In the genomic region with DNA sequence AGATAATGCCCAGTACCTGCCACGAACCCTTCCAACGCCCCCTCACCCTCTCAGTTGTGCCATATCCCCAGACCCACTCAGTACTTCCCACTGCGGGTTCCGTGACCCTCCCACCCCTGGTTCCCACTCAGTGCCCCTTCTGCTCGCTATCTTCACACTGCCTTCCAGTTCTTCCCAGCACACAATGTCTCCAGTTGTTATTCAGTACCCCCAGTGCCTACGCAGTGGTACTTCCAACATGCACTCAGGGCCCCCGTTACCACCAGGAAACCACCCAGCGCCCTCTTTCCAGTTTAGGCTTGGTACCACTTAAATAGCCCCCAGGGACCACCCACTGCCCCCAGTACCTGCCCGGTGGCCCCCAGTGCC, we compare ENCODE assay signal across 10 cellular contexts. TPM values are rescaled to one million over a fixed set of nuclear protein-coding genes. Genes with fewer than 3 reads are reported as not detected.
DNase-seq lines count a peak whose midpoint lies in the region; ATAC-seq and TF ChIP-seq lines count a peak whose summit lies in the region.
"Had no signal": no experiment of that assay in that cellular context is flagged by ENCODE, and none has a peak within 500 bp of the region (broad histone marks: within the 10 kb centered on the region; RNA-seq: fewer than 3 reads in every experiment).

No MANE protein-coding gene starts in this region.

- no peaks in the 10 kb centered on the region for H3K36me3 Mint-ChIP-seq in CD14-positive monocyte
- H3K36me3 Mint-ChIP-seq in activated naive CD8-positive, alpha-beta T cell treated with anti-CD3 and anti-CD28 coated beads, Interleukin-2, amount 10 ng/mL, durations not matched to agents 7 days and 5 days, result no peaks in the 10 kb centered on the region
- H3K36me3 Mint-ChIP-seq in natural killer cell, result no peaks in the 10 kb centered on the region

- no peak for ATAC-seq in activated naive CD8-positive, alpha-beta T cell treated with anti-CD3 and anti-CD28 coated beads, Interleukin-2, amount 10 ng/mL, durations not matched to agents 7 days and 5 days (ENCODE audit: low read depth)
- ATAC-seq in natural killer cell (no peak), GM18511 (IDR thresholded peaks at IDR 0.05; ENCODE audit: unreplicated experiment) (no peak)

- H3K4me3 Mint-ChIP-seq in CD14-positive monocyte (peak overlapping the region; percentile 71), natural killer cell (peak overlapping the region; percentile 78)
- peak overlapping the region; percentile 66 for H3K4me3 Mint-ChIP-seq in activated naive CD8-positive, alpha-beta T cell treated with anti-CD3 and anti-CD28 coated beads, Interleukin-2, amount 10 ng/mL, durations not matched to agents 7 days and 5 days

- H3K9me3 Mint-ChIP-seq in CD14-positive monocyte (peaks cover 0 to 3% (median 0%) of the 10 kb centered on the region in 7 donors), natural killer cell (no peaks in the 10 kb centered on the region)
- no peaks in the 10 kb centered on the region for H3K9me3 Mint-ChIP-seq in activated naive CD8-positive, alpha-beta T cell treated with anti-CD3 and anti-CD28 coated beads, Interleukin-2, amount 10 ng/mL, durations not matched to agents 7 days and 5 days

- H3K4me1 Mint-ChIP-seq in CD14-positive monocyte (peaks cover 7% of the 10 kb centered on the region), natural killer cell (peaks cover 18 to 30% of the 10 kb centered on the region in 2 donors)
- peaks cover 9% of the 10 kb centered on the region for H3K4me1 Mint-ChIP-seq in activated naive CD8-positive, alpha-beta T cell treated with anti-CD3 and anti-CD28 coated beads, Interleukin-2, amount 10 ng/mL, durations not matched to agents 7 days and 5 days

- no peak overlapping the region for H3K27ac ChIP-seq in Peyer's patch
- H3K27ac ChIP-seq: PC-9 had no signal

- 0 out of 2 replicates have a peak, but pooled peaks cover 2% of the 10 kb centered on the region for H3K4me1 ChIP-seq in HAP-1
- peaks cover 0 to 12% (median 3%) of the 10 kb centered on the region in 4 donors for H3K4me1 ChIP-seq in Peyer's patch

- H3K27ac Mint-ChIP-seq in CD14-positive monocyte (peak overlapping the region in 1 of 7 donors; percentile 53), natural killer cell (peak overlapping the region in 1 of 2 donors; percentile 92)
- H3K27ac Mint-ChIP-seq in activated naive CD8-positive, alpha-beta T cell treated with anti-CD3 and anti-CD28 coated beads, Interleukin-2, amount 10 ng/mL, durations not matched to agents 7 days and 5 days, result no peak overlapping the region

- intact Hi-C loops in CD14-positive monocyte (cut with micrococcal nuclease) (loop anchor here (1.0 to 2.0 kb wide), 2 partner anchors 132 kb away; no protein-coding TSS in a partner anchor), natural killer cell (cut with micrococcal nuclease) (loop anchor here (1.0 to 5.0 kb wide), 3 partner anchors 18 to 188 kb away; no protein-coding TSS in a partner anchor)

- H3K27me3 ChIP-seq in HAP-1 (ENCODE audit: low read depth), result no peaks in the 10 kb centered on the region
- no peaks in the 10 kb centered on the region for H3K27me3 ChIP-seq in Peyer's patch

- DNase-seq in CD14-positive monocyte (ENCODE audit: low spot score), result no peak
- no peak for DNase-seq in HAP-1 (ENCODE audit: low spot score in 2 of 2)
- no peak for DNase-seq in activated naive CD8-positive, alpha-beta T cell treated with anti-CD3 and anti-CD28 coated beads, Interleukin-2, amount 10 ng/mL, durations not matched to agents 7 days and 5 days
- DNase-seq in natural killer cell, result no peak
- no peak for DNase-seq in DMS 273 (lab: John Stamatoyannopoulos, UW; ENCODE audit: unreplicated experiment)
- no peak for DNase-seq in activated effector memory CD4-positive, alpha-beta T cell treated with Interleukin-2 at 50 U/mL for 16 hours
- no peak for DNase-seq in Peyer's patch

- TF ChIP-seq CTCF in CD14-positive monocyte (IDR thresholded peaks at IDR 0.05) (no peak), natural killer cell (IDR thresholded peaks at IDR 0.05) (no peak), Peyer's patch (IDR thresholded peaks at IDR 0.05) (no peak)

- POLR2A ChIA-PET in activated naive CD8-positive, alpha-beta T cell treated with anti-CD3 and anti-CD28 coated beads, Interleukin-2, amount 10 ng/mL, durations not matched to agents 7 days and 5 days (lab: Charles Lee), result no interaction called here

- H3K4me3 ChIP-seq in HAP-1 (peak overlapping the region; percentile 60; the same call in 1 of the 2 replicates), Peyer's patch (no peak overlapping the region)

- H3K27me3 Mint-ChIP-seq in CD14-positive monocyte (ENCODE audit: low read depth in 3 of 3) (peaks cover 45 to 57% (median 47%) of the 10 kb centered on the region in 3 donors), natural killer cell (ENCODE audit: low read depth in 2 of 2) (peaks cover 0 to 6% of the 10 kb centered on the region in 2 donors)
- H3K27me3 Mint-ChIP-seq in activated naive CD8-positive, alpha-beta T cell treated with anti-CD3 and anti-CD28 coated beads, Interleukin-2, amount 10 ng/mL, durations not matched to agents 7 days and 5 days, result peaks cover 28% of the 10 kb centered on the region

- in situ Hi-C loops in HAP-1 (cut with MboI; ENCODE audit: low sequenced_read_pairs), result no loop called here

- H3K36me3 ChIP-seq in HAP-1 (replicated peaks), result no peaks in the 10 kb centered on the region
- H3K36me3 ChIP-seq in Peyer's patch, result no peaks in the 10 kb centered on the region

- TF ChIP-seq POLR2A in Peyer's patch (IDR thresholded peaks at IDR 0.05), result no peak

- H3K9me3 ChIP-seq in HAP-1 (no peaks in the 10 kb centered on the region), Peyer's patch (no peaks in the 10 kb centered on the region)

RNA-seq across cellular contexts. Expression of a gene that starts 30.6 kb away (rescaled TPM):
- not detected for polyA plus RNA-seq in CD14-positive monocyte
- total RNA-seq in activated naive CD8-positive, alpha-beta T cell treated with anti-CD3 and anti-CD28 coated beads, Interleukin-2, amount 10 ng/mL, durations not matched to agents 7 days and 5 days, result under 1 TPM; 0.08 to 0.09 TPM
- total RNA-seq in natural killer cell, result 1 to 10 TPM; 1.3 to 2.5 (median 1.3) TPM
- total RNA-seq in Peyer's patch, result not detected
- total RNA-seq: epithelial cell of proximal tubule had no signal
